ENCODE assay signal across 1 cellular context in genomic region chr20:48416002-48416401, GRCh38.
TF ChIP-seq lines count a peak whose summit lies in the region.

No MANE protein-coding gene starts in this region.

TF ChIP-seq in HepG2, 621 proteins besides CTCF, POLR2A, EP300 and RAD21 (continued from another document):
- TF ChIP-seq, protein P1, sequence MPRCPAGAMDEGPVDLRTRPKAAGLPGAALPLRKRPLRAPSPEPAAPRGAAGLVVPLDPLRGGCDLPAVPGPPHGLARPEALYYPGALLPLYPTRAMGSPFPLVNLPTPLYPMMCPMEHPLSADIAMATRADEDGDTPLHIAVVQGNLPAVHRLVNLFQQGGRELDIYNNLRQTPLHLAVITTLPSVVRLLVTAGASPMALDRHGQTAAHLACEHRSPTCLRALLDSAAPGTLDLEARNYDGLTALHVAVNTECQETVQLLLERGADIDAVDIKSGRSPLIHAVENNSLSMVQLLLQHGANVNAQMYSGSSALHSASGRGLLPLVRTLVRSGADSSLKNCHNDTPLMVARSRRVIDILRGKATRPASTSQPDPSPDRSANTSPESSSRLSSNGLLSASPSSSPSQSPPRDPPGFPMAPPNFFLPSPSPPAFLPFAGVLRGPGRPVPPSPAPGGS (CRISPR knock-in tag; IDR thresholded peaks at IDR 0.05) = no peak
- TF ChIP-seq NFKBIZ (CRISPR knock-in tag; IDR thresholded peaks at IDR 0.05) (no peak), ZNF24 (IDR thresholded peaks at IDR 0.05) (no peak), RXRA (CRISPR knock-in tag; IDR thresholded peaks at IDR 0.05) (no peak), CC2D1A (CRISPR knock-in tag; IDR thresholded peaks at IDR 0.05) (no peak), ZNF598 (CRISPR knock-in tag; IDR thresholded peaks at IDR 0.05; ENCODE audit: borderline replicate concordance) (no peak), ZFP41 (CRISPR knock-in tag; IDR thresholded peaks at IDR 0.05; ENCODE audit: borderline replicate concordance) (no peak), ATF7 (IDR thresholded peaks at IDR 0.05) (peak; percentile 98), ATF7 (CRISPR knock-in tag; IDR thresholded peaks at IDR 0.05) (no peak), ZKSCAN1 (IDR thresholded peaks at IDR 0.05; ENCODE audit: low read length) (no peak), NKX3-1 (CRISPR knock-in tag; IDR thresholded peaks at IDR 0.05) (no peak), SETDB1 (CRISPR knock-in tag; IDR thresholded peaks at IDR 0.05; ENCODE audit: borderline replicate concordance) (no peak), CREM (IDR thresholded peaks at IDR 0.05) (0 out of 2 replicates have a peak, but pooled peaks have one; percentile 22), CREM (CRISPR knock-in tag; IDR thresholded peaks at IDR 0.05) (no peak)
